Comparison of ENCODE assay signal across 20 cellular contexts in genomic region chr3:174498638-174499037, GRCh38.
DNase-seq lines count a peak whose midpoint lies in the region; ATAC-seq and TF ChIP-seq lines count a peak whose summit lies in the region.
"Had no signal": no experiment of that assay in that cellular context is flagged by ENCODE, and none has a peak within 500 bp of the region (broad histone marks: within the 10 kb centered on the region; RNA-seq: fewer than 3 reads in every experiment).

No MANE protein-coding gene starts in this region.

- DNase-seq in H4 (ENCODE audit: low spot score) (peak; percentile 5), fibroblast of mammary gland (ENCODE audit: low read depth) (peak; percentile 71), tibial nerve (ENCODE audit: low spot score in 2 of 2) (no peak), SW480 (ENCODE audit: low spot score) (no peak), hippocampal formation (lab: John Stamatoyannopoulos, UW) (no peak)
- DNase-seq: activated T-cell treated with anti-CD3 and anti-CD28 coated beads, Interleukin-2, amount 50 U/mL, for 72 hours; erythroblast; H9; hypothalamus; kidney glomerular epithelial cell; mesendoderm; NCI-H1930; SHP77; stimulated activated CD4-positive, alpha-beta T cell treated with anti-CD3 and anti-CD28 coated beads, Interleukin-4, amount 100 ng/mL, for 1 hour; substantia nigra had no signal

- no peaks in the 10 kb centered on the region for H3K36me3 ChIP-seq in tibial nerve

- no peak overlapping the region for H3K27ac ChIP-seq in tibial nerve
- H3K27ac ChIP-seq: C4-2B, HL-60, skin epidermis had no signal

- WGBS in tibial nerve, 2 donors = 34 to 44% methylated on average over 2 of the region's 2 CpGs

- TF ChIP-seq EP300 in tibial nerve (IDR thresholded peaks at IDR 0.05) = no peak

- H3K27me3 ChIP-seq in tibial nerve = no peaks in the 10 kb centered on the region

- peaks cover 0 to 40% (median 2%) of the 10 kb centered on the region in 4 donors for H3K4me1 ChIP-seq in tibial nerve

- H3K4me3 ChIP-seq in WI38 (ENCODE audit: low read depth, low read length) (0 out of 2 replicates have a peak overlapping the region, but pooled peaks have one; percentile 1), fibroblast of mammary gland (ENCODE audit: control insufficient read depth, low read depth, low read length) (no peak overlapping the region), tibial nerve (no peak overlapping the region)
- H3K4me3 ChIP-seq: skin epidermis had no signal

- no peak for TF ChIP-seq CTCF in WI38 (IDR thresholded peaks at IDR 0.05; ENCODE audit: low read depth, low read length)
- TF ChIP-seq CTCF in fibroblast of mammary gland (conservative IDR thresholded peaks at IDR 0.05; ENCODE audit: control insufficient read depth, insufficient read depth, low read depth, low read length) = no peak
- TF ChIP-seq CTCF in tibial nerve (IDR thresholded peaks at IDR 0.05) = no peak

- ATAC-seq in HG03342 (IDR thresholded peaks at IDR 0.05; ENCODE audit: unreplicated experiment) = no peak
- ATAC-seq: activated T-cell treated with anti-CD3 and anti-CD28 coated beads, Interleukin-2, amount 50 U/mL, for 72 hours had no signal

- no peaks in the 10 kb centered on the region for H3K9me3 ChIP-seq in tibial nerve

- TF ChIP-seq POLR2A in tibial nerve (IDR thresholded peaks at IDR 0.05) = no peak

Comparison
In these comparisons a context has a peak if more than half of its experiments do, and no peak if none do; other contexts are left out.
1. DNase-seq: peak in H4 (single experiment) and fibroblast of mammary gland (single experiment); none in tibial nerve (0 of 2), SW480 (single experiment) and hippocampal formation (0 of 2).